In the genomic region with DNA sequence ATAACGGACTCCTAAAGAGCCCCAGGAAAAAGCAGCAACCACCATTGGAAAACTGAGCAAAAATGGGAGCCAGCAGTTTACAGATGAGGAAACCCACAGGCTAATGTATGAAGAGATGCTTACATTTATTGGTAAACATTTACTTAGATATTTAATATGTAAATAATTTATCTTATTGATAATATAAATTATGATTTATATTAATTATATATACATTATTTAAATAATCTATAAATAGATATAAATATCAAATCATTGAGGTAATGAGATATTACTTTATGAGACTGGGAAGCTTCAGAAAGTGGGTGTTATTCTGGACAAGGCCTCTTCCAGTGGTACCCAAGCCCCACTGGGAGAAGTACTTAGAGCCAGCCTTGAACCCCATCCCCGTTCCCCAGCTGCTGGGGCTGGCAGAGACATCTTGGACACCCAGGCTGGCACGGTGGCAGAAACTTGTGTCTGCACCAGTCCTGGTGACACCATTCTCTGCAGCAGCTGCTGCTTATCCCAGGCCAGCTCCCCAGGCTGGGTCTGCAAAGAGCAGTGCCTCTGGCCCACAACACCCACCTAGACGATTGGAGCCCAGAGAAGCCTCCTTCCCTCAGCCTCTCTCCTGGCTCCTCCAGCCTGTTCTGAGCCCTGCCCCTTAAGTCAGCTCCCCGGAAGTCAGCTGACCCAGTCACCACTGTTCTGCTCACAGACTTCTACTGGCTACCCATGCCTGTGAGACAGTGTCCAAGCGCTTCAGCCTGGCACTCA, we compare ENCODE assay signal across 1 cellular context.
TF ChIP-seq lines count a peak whose summit lies in the region.

No MANE protein-coding gene starts in this region.

TF ChIP-seq in K562, 482 proteins besides CTCF, POLR2A, EP300 and RAD21 (continued from another document):
- TF ChIP-seq, protein P1, sequence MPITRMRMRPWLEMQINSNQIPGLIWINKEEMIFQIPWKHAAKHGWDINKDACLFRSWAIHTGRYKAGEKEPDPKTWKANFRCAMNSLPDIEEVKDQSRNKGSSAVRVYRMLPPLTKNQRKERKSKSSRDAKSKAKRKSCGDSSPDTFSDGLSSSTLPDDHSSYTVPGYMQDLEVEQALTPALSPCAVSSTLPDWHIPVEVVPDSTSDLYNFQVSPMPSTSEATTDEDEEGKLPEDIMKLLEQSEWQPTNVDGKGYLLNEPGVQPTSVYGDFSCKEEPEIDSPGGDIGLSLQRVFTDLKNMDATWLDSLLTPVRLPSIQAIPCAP (CRISPR knock-in tag; IDR thresholded peaks at IDR 0.05; ENCODE audit: borderline replicate concordance), result no peak
- TF ChIP-seq HOMEZ (CRISPR knock-in tag; IDR thresholded peaks at IDR 0.05) (no peak), CHCHD3 (CRISPR knock-in tag; IDR thresholded peaks at IDR 0.05) (no peak), SMARCC2 (IDR thresholded peaks at IDR 0.05; ENCODE audit: low read depth) (no peak), NCOA6 (IDR thresholded peaks at IDR 0.05) (no peak)
